ENCODE assay signal across 13 cellular contexts in the genomic region with DNA sequence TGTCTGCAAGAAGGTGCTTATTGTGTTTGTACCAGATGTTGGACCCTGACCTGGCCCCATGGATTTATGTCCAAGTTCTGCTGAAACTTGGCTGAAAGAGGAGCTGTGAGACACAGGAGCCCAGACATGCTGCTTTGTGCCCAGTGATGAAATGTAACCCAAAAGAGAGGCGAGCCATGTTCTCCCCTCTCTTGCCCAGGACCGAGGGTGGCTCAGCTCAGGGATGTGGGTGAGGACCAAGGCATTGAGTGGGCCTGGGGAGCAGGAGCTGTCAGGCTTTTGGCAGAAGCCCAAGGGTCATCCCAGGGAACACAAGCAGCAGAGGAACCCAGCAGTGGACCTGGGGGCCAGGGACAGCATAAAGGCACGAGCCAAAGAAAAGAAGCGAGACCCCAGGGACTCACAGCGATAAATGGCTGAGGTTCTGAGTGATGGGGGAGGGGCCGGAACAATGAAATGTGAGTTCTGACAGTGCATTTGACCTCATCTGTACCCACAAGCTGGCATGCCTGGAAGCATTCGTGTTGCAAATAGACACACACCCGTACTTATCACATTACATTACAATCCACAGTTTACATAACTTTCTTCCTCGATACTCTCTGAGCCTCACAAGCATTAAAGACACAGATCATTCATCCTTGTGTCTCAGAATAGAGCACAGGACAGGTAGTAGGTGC.
DNase-seq lines count a peak whose midpoint lies in the region; FAIRE-seq and TF ChIP-seq lines count a peak whose summit lies in the region.
"Had no signal": no experiment of that assay in that cellular context is flagged by ENCODE, and none has a peak within 500 bp of the region (broad histone marks: within the 10 kb centered on the region; RNA-seq: fewer than 3 reads in every experiment).

No MANE protein-coding gene starts in this region.

- H3K79me2 ChIP-seq in OCI-LY7 (ENCODE audit: insufficient read depth, low read depth, low read length) (no peaks in the 10 kb centered on the region), parathyroid adenoma (no peaks in the 10 kb centered on the region)

- H3K27me3 ChIP-seq in parathyroid adenoma (ENCODE audit: control insufficient read depth, insufficient read depth, low read length) (no peaks in the 10 kb centered on the region), stomach (no peaks in the 10 kb centered on the region)
- H3K27me3 ChIP-seq: body of pancreas, upper lobe of right lung had no signal

- H2AFZ ChIP-seq in OCI-LY7 (ENCODE audit: low read length) (no peak overlapping the region), parathyroid adenoma (peak overlapping the region; percentile 51)

- CTCF ChIA-PET in OCI-LY7 (lab: Charles Lee; ENCODE audit: unreplicated experiment), result interaction anchor here (1.3 kb wide), 1 partner anchor 9 kb away, joined by 3 read pairs; no protein-coding TSS in a partner anchor

- H3K4me3 ChIP-seq in OCI-LY7 (ENCODE audit: low read depth, low read length, poor library complexity, severe bottlenecking), result no peak overlapping the region
- H3K4me3 ChIP-seq in fibroblast of the aortic adventitia (ENCODE audit: low read depth, low read length), result no peak overlapping the region
- H3K4me3 ChIP-seq in parathyroid adenoma (ENCODE audit: low read depth, low read length), result no peak overlapping the region
- H3K4me3 ChIP-seq in stomach, result no peak overlapping the region
- H3K4me3 ChIP-seq: body of pancreas, upper lobe of right lung had no signal

- TF ChIP-seq EP300 in stomach (IDR thresholded peaks at IDR 0.05), result no peak

- no TSS peak for BruUV-seq in OCI-LY7 (replicated peaks; lab: Mats Ljungman, UMichigan)

- FAIRE-seq in GM12891 (lab: Jason Lieb, UNC) (peak; percentile 28), D721Med (lab: Jason Lieb, UNC) (no peak)

- H4K20me1 ChIP-seq in OCI-LY7 (ENCODE audit: insufficient read depth, low read length), result no peaks in the 10 kb centered on the region

- no peak overlapping the region for H3K9ac ChIP-seq in parathyroid adenoma

- H3K36me3 ChIP-seq in OCI-LY7 (ENCODE audit: insufficient read depth, low read length) (no peaks in the 10 kb centered on the region), parathyroid adenoma (ENCODE audit: control insufficient read depth, insufficient read depth, low read length) (no peaks in the 10 kb centered on the region), stomach (no peaks in the 10 kb centered on the region)
- H3K36me3 ChIP-seq: upper lobe of right lung had no signal

- H3K9me3 ChIP-seq in OCI-LY7 (ENCODE audit: low read length) (no peaks in the 10 kb centered on the region), parathyroid adenoma (ENCODE audit: control insufficient read depth, low read length) (no peaks in the 10 kb centered on the region), stomach (no peaks in the 10 kb centered on the region)
- H3K9me3 ChIP-seq: body of pancreas, upper lobe of right lung had no signal

- TF ChIP-seq POLR2A in GM12891 (IDR thresholded peaks at IDR 0.05; ENCODE audit: low read depth, low read length) (no peak), stomach (IDR thresholded peaks at IDR 0.05) (no peak)

- TF ChIP-seq CTCF in OCI-LY7 (conservative IDR thresholded peaks at IDR 0.05; ENCODE audit: low read length), result no peak
- no peak for TF ChIP-seq CTCF in fibroblast of the aortic adventitia (IDR thresholded peaks at IDR 0.05; ENCODE audit: insufficient read depth, low read length)
- no peak for TF ChIP-seq CTCF in parathyroid adenoma (IDR thresholded peaks at IDR 0.05)
- TF ChIP-seq CTCF in stomach (IDR thresholded peaks at IDR 0.05), result no peak
- TF ChIP-seq CTCF in D721Med (IDR thresholded peaks at IDR 0.05; ENCODE audit: insufficient read depth, missing control alignments), result no peak

- 65 to 72% (median 68%) methylated on average over 9 of the region's 9 CpGs for WGBS in stomach, 5 donors

- no peak overlapping the region for H3K27ac ChIP-seq in OCI-LY7 (ENCODE audit: low read depth, low read length, poor library complexity, severe bottlenecking)
- H3K27ac ChIP-seq in parathyroid adenoma, result no peak overlapping the region
- no peak overlapping the region for H3K27ac ChIP-seq in stomach
- H3K27ac ChIP-seq: body of pancreas, upper lobe of right lung had no signal

- no peaks in the 10 kb centered on the region for H3K9me2 ChIP-seq in OCI-LY7 (ENCODE audit: insufficient read depth, low read length)

- DNase-seq in GM12891 (ENCODE audit: insufficient read length, low spot score) (no peak), OCI-LY7 (ENCODE audit: low spot score) (no peak), fibroblast of the aortic adventitia (ENCODE audit: low read depth) (peak; percentile 36), stomach (no peak), D721Med (ENCODE audit: insufficient read length, low spot score) (no peak), NCI-H1105 (lab: John Stamatoyannopoulos, UW) (no peak), MV-4-11 (lab: John Stamatoyannopoulos, UW) (no peak)
- DNase-seq: body of pancreas; effector memory CD4-positive, alpha-beta T cell; NCI-H1417; NCI-H526; upper lobe of right lung had no signal

- H3K4me1 ChIP-seq in OCI-LY7 (ENCODE audit: insufficient read depth, low read length, poor library complexity, severe bottlenecking) (peaks cover 6% of the 10 kb centered on the region), parathyroid adenoma (peaks cover 17% of the 10 kb centered on the region), stomach (peaks cover 0 to 33% (median 6%) of the 10 kb centered on the region in 4 donors)
- H3K4me1 ChIP-seq: body of pancreas had no signal

- peak overlapping the region; percentile 12; the same call in 1 of the 2 replicates for H3K4me2 ChIP-seq in OCI-LY7 (ENCODE audit: low read length)
- H3K4me2 ChIP-seq in parathyroid adenoma (ENCODE audit: low read length), result no peak overlapping the region

- intact Hi-C loops in OCI-LY7 (cut with micrococcal nuclease; ENCODE audit: unreplicated experiment) (no loop called here), stomach (cut with DNase I; ENCODE audit: low total_unique reads) (no loop called here)

- POLR2A ChIA-PET in OCI-LY7 (lab: Charles Lee), result no interaction called here

TF ChIP-seq in GM12891, 5 proteins besides CTCF, POLR2A, EP300 and RAD21:
- TF ChIP-seq POLR2AphosphoS5 (IDR thresholded peaks at IDR 0.05; ENCODE audit: low read depth, low read length), result no peak
